ENCODE assay signal across 8 cellular contexts in the genomic region with DNA sequence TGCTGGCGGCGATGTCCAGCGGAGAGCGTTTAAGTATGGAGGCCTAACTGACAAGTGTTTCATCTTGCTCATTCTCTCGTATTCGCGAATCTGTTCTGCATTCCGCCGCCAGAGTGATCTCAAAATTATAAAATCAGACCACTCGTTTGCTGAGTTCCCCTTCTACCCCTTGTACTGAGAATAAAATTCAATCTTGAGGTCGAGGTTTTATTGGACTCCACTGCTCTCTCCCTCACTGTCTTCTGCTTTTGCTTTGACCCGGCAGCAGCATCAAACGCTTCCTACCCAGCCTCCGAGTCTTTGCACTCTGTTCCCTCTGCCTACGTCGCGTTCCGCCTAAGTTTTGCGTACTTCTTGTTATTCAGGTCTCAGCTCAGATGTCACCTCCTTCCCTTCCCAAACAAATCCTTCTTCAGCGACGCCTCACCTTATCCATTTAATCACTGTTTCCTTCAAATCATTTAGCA. TPM values are rescaled to one million over a fixed set of nuclear protein-coding genes. Genes with fewer than 3 reads are reported as not detected.
DNase-seq lines count a peak whose midpoint lies in the region; ATAC-seq and TF ChIP-seq lines count a peak whose summit lies in the region.

No MANE protein-coding gene starts in this region.

- DNase-seq in HEK293T (ENCODE audit: extremely low spot score) (peak; percentile 19), SW480 (ENCODE audit: low spot score) (peak; percentile 40), epithelial cell of proximal tubule (ENCODE audit: low read depth) (no peak), NCI-H128 (lab: John Stamatoyannopoulos, UW; ENCODE audit: unreplicated experiment) (no peak), GM19240 (ENCODE audit: insufficient read length, low spot score) (no peak)

- H3K4me1 ChIP-seq in BLaER1 treated with 17β-estradiol and CSF1 and Interleukin-3, amounts not matched to agents 10 nM and 100 nM: peaks cover 38 to 50% (median 41%) of the 10 kb centered on the region in 10 experiments
- H3K4me1 ChIP-seq in neutrophil (ENCODE audit: control insufficient read depth in 1 of 2, insufficient read depth in 1 of 2, low read depth in 1 of 2, low read length in 1 of 2): peaks cover 37 to 47% of the 10 kb centered on the region in 2 experiments

- H4K20me1 ChIP-seq in BLaER1 treated with 17β-estradiol and CSF1 and Interleukin-3, amounts not matched to agents 10 nM and 100 nM: peaks cover 30 to 39% (median 37%) of the 10 kb centered on the region in 11 experiments

- H3K4me3 ChIP-seq in BLaER1 treated with 17β-estradiol and CSF1 and Interleukin-3, amounts not matched to agents 10 nM and 100 nM: peak overlapping the region; percentile 88 to 99 (median 97)
- H3K4me3 ChIP-seq in epithelial cell of proximal tubule (ENCODE audit: low read depth, low read length) (peak overlapping the region; percentile 65), neutrophil (ENCODE audit: low read depth in 1 of 2, low read length in 1 of 2) (peak overlapping the region; percentile 61 to 88)

- H3K36me3 ChIP-seq in BLaER1 treated with 17β-estradiol and CSF1 and Interleukin-3, amounts not matched to agents 10 nM and 100 nM: peaks cover 33 to 71% (median 65%) of the 10 kb centered on the region in 11 experiments
- H3K36me3 ChIP-seq in neutrophil: peaks cover 7% of the 10 kb centered on the region

- POLR2A ChIA-PET in HEK293T (lab: Yijun Ruan, JAX): interaction anchor here (1.0 to 2.7 kb wide), 10 partner anchors 8 to 439 kb away, joined by 3 to 44 read pairs (median 4); a partner anchor contains a TSS

- no peaks in the 10 kb centered on the region for H3K27me3 ChIP-seq in BLaER1 treated with 17β-estradiol and CSF1 and Interleukin-3, amounts not matched to agents 10 nM and 100 nM
- no peaks in the 10 kb centered on the region for H3K27me3 ChIP-seq in neutrophil

- CTCF ChIA-PET in HEK293T (lab: Yijun Ruan, JAX): no interaction called here

- H3K9ac ChIP-seq in BLaER1 treated with 17β-estradiol and CSF1 and Interleukin-3, amounts not matched to agents 10 nM and 100 nM: peak overlapping the region; percentile 76 to 100 (median 99)

- no peak for TF ChIP-seq CTCF in epithelial cell of proximal tubule (conservative IDR thresholded peaks at IDR 0.05; ENCODE audit: low read depth, low read length)
- TF ChIP-seq CTCF in neutrophil (IDR thresholded peaks at IDR 0.05): no peak

- peak overlapping the region; percentile 72 to 93 (median 84) for H3K4me2 ChIP-seq in BLaER1 treated with 17β-estradiol and CSF1 and Interleukin-3, amounts not matched to agents 10 nM and 100 nM

- no peaks in the 10 kb centered on the region for H3K9me3 ChIP-seq in BLaER1 treated with 17β-estradiol and CSF1 and Interleukin-3, amounts not matched to agents 10 nM and 100 nM (replicated peaks in 1 of 11)
- no peaks in the 10 kb centered on the region for H3K9me3 ChIP-seq in neutrophil

- ATAC-seq in GM19397 (IDR thresholded peaks at IDR 0.05; ENCODE audit: unreplicated experiment): no peak

- peak overlapping the region; percentile 18 to 100 (median 99); a peak in 21 of 22 replicates for H3K27ac ChIP-seq in BLaER1 treated with 17β-estradiol and CSF1 and Interleukin-3, amounts not matched to agents 10 nM and 100 nM
- peak overlapping the region; percentile 99 for H3K27ac ChIP-seq in neutrophil

TF ChIP-seq in HEK293T, 16 proteins besides CTCF, POLR2A, EP300 and RAD21:
- TF ChIP-seq FOXM1 (IDR thresholded peaks at IDR 0.05; ENCODE audit: borderline replicate concordance) (no peak), L3MBTL2 (conservative IDR thresholded peaks at IDR 0.05) (peak; percentile 68)

RNA-seq across cellular contexts. Expression of a gene that starts 0.5 kb away (rescaled TPM):
- 45.2 and 61.2 TPM in 2 replicates for total RNA-seq in epithelial cell of proximal tubule

RNA-seq across cellular contexts. Expression of a gene that starts 0.8 kb away (rescaled TPM):
- 44.9 and 72.4 TPM in 2 replicates for total RNA-seq in epithelial cell of proximal tubule

RNA-seq across cellular contexts. Expression of a gene that starts 26.8 kb away (rescaled TPM):
- total RNA-seq in epithelial cell of proximal tubule: 23.3 and 25.0 TPM in 2 replicates

Comparison
In these comparisons a context has a peak if more than half of its experiments do, and no peak if none do; other contexts are left out.
1. DNase-seq: peak in HEK293T (single experiment) and SW480 (single experiment); none in epithelial cell of proximal tubule (single experiment), NCI-H128 (single experiment) and GM19240 (single experiment).
2. Peak in every context shown above with its lines, with median percentiles within 50 percentile points of each other: H3K4me3 ChIP-seq.